In the genomic region with DNA sequence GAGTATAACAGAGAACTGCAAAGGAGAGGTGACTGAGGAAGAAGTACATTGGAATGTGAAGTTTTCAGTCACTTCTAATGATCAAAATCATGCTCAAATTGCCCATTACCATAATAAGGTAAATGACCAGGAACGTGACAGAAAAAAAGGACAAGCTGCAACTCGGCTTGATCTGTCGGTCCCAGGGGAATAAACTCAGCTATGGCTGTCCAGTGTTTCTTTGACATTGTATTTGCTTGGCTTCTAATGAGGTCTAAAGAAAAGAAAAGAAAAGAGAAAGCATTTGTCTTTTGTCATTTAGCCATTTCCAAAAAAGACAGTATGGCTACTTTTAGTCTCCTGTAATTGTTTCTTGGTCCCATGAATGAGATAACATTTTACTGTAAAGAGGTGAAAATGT, we compare ENCODE assay signal across 28 cellular contexts.
"Had no signal": no experiment of that assay in that cellular context is flagged by ENCODE, and none has a peak within 500 bp of the region (broad histone marks: within the 10 kb centered on the region; RNA-seq: fewer than 3 reads in every experiment).

No MANE protein-coding gene starts in this region.

- H3K4me3 ChIP-seq: adrenal gland, ascending aorta, body of pancreas, breast epithelium, cardiac muscle cell, colonic mucosa had no signal

- H3K27me3 ChIP-seq: adrenal gland, ascending aorta, body of pancreas, brain microvascular endothelial cell, breast epithelium, colonic mucosa had no signal

- H3K9me3 ChIP-seq: adrenal gland, ascending aorta, body of pancreas, colonic mucosa had no signal

- H3K4me1 ChIP-seq: adrenal gland, ascending aorta, body of pancreas, breast epithelium, colonic mucosa had no signal

- DNase-seq: activated effector memory CD4-positive, alpha-beta T cell treated with anti-CD3 and anti-CD28 coated beads, Interleukin-2, amount 50 U/mL, for 16 hours; activated effector memory CD4-positive, alpha-beta T cell treated with Interleukin-2 at 50 U/mL for 16 hours; activated gamma-delta T cell; activated gamma-delta T cell treated with Interleukin-2 at 50 U/mL for 16 hours; activated naive CD4-positive, alpha-beta T cell; activated naive CD4-positive, alpha-beta T cell treated with anti-CD3 and anti-CD28 coated beads for 36 hours; activated naive CD4-positive, alpha-beta T cell treated with anti-CD3 and anti-CD28 coated beads, Interleukin-2, amount 10 ng/mL, durations not matched to agents 7 days and 5 days; activated naive CD4-positive, alpha-beta T cell treated with anti-CD3 and anti-CD28 coated beads, Interleukin-2, amount 50 U/mL, for 16 hours; activated naive CD4-positive, alpha-beta T cell treated with Interleukin-2 at 50 U/mL for 16 hours; activated naive CD8-positive, alpha-beta T cell treated with anti-CD3 and anti-CD28 coated beads for 36 hours; activated naive CD8-positive, alpha-beta T cell treated with anti-CD3 and anti-CD28 coated beads, Interleukin-2, amount 10 ng/mL, durations not matched to agents 7 days and 5 days; activated naive CD8-positive, alpha-beta T cell treated with anti-CD3 and anti-CD28 coated beads, Interleukin-2, amount 50 U/mL, for 24 hours; activated T-cell treated with anti-CD3 and anti-CD28 coated beads, Interleukin-2, amount 50 U/mL, for 48 hours; activated T-cell treated with anti-CD3 and anti-CD28 coated beads, Interleukin-2, amount 50 U/mL, for 72 hours; adrenal gland; amniotic stem cell; amygdala; anterior cingulate cortex; aorta; body of pancreas; brain microvascular endothelial cell; caudate nucleus; central memory CD4-positive, alpha-beta T cell; cerebellar nuclear complex; colonic mucosa had no signal

- H3K36me3 ChIP-seq: adrenal gland, ascending aorta, brain microvascular endothelial cell, breast epithelium, cardiac muscle cell, colonic mucosa had no signal
